8 cellular contexts compared by ENCODE assay signal in genomic region chr19:40799558-40800338, GRCh38. TPM values are rescaled to one million over a fixed set of nuclear protein-coding genes. Genes with fewer than 3 reads are reported as not detected.
A peak's percentile ranks its signal among the peaks of the same experiment; 100 is the strongest.
DNase-seq lines count a peak whose midpoint lies in the region; ATAC-seq and TF ChIP-seq lines count a peak whose summit lies in the region.

No MANE protein-coding gene starts in this region.

- peaks cover 0 to 12% (median 0%) of the 10 kb centered on the region in 3 donors for H3K36me3 ChIP-seq in Peyer's patch
- H3K36me3 ChIP-seq in mesodermal cell (ENCODE audit: control insufficient read depth, insufficient read depth, low read length): peaks cover 48% of the 10 kb centered on the region
- H3K36me3 ChIP-seq in upper lobe of right lung: peaks cover 31% of the 10 kb centered on the region

- H3K9me3 ChIP-seq in Peyer's patch: no peaks in the 10 kb centered on the region
- no peaks in the 10 kb centered on the region for H3K9me3 ChIP-seq in mesodermal cell (ENCODE audit: control insufficient read depth, low read length)
- H3K9me3 ChIP-seq in upper lobe of right lung: no peaks in the 10 kb centered on the region

- H3K4me3 ChIP-seq in Peyer's patch (peak overlapping the region; percentile 95 to 98 (median 97)), dorsolateral prefrontal cortex (peak overlapping the region; percentile 62 to 99 (median 93)), mesodermal cell (ENCODE audit: extremely low read depth, insufficient read depth, low read length, poor library complexity, severe bottlenecking) (peak overlapping the region; percentile 73), upper lobe of right lung (peak overlapping the region; percentile 96)

- TF ChIP-seq CTCF in Peyer's patch (IDR thresholded peaks at IDR 0.05) (no peak), dorsolateral prefrontal cortex (IDR thresholded peaks at IDR 0.05 in 54 of 56, conservative IDR thresholded peaks at IDR 0.05 in 2 of 56; ENCODE audit: low read depth in 1 of 56, partially characterized antibody in 56 of 56) (peak in 1 of 56 donors; percentile 9), upper lobe of right lung (IDR thresholded peaks at IDR 0.05) (no peak)

- H3K4me1 ChIP-seq in Peyer's patch (peaks cover 24 to 56% (median 49%) of the 10 kb centered on the region in 4 donors), mesodermal cell (ENCODE audit: control insufficient read depth, insufficient read depth, low read length, poor library complexity, severe bottlenecking) (peaks cover 45% of the 10 kb centered on the region), upper lobe of right lung (peaks cover 56% of the 10 kb centered on the region)

- intact Hi-C loops in dorsolateral prefrontal cortex (cut with DNase I) (loop anchor here (1.0 to 5.0 kb wide), 7 partner anchors 21 to 463 kb away; partner anchors contain the start of genes ACTMAP (in 2 of the 2), SNRPA (in 2 of the 2), COQ8B (in 1 of the 2) and ITPKC (in 1 of the 2)), upper lobe of right lung (cut with DNase I) (no loop called here)

- TF ChIP-seq POLR2A in Peyer's patch (IDR thresholded peaks at IDR 0.05): no peak

- peak; percentile 40 for DNase-seq in activated CD4-positive, alpha-beta T cell treated with anti-CD3 and anti-CD28 coated beads for 48 hours
- DNase-seq in activated CD4-positive, alpha-beta T cell treated with anti-CD3 and anti-CD28 coated beads for 1 hour: no peak
- DNase-seq in Peyer's patch (peak in 2 of 3 donors; percentile 43 to 69), dorsolateral prefrontal cortex (peak in 1 of 10 donors; percentile 58), upper lobe of right lung (peak; percentile 86), HK-2 (ENCODE audit: unreplicated experiment) (no peak)

- H3K27me3 ChIP-seq in Peyer's patch (no peaks in the 10 kb centered on the region), dorsolateral prefrontal cortex (no peaks in the 10 kb centered on the region), upper lobe of right lung (no peaks in the 10 kb centered on the region)

- 4% methylated on average over 32 to 40 of the region's 40 CpGs for WGBS in mesodermal cell (ENCODE audit: insufficient coverage in 2 of 2), 2 experiments

- H3K27ac ChIP-seq in Peyer's patch (peak overlapping the region; percentile 97 to 98 (median 98)), dorsolateral prefrontal cortex (peak overlapping the region; percentile 66 to 99 (median 96)), mesodermal cell (ENCODE audit: low read depth, low read length, severe bottlenecking) (peak overlapping the region; percentile 84), upper lobe of right lung (peak overlapping the region; percentile 92)

- peak; percentile 6 for ATAC-seq in upper lobe of right lung
- no peak for ATAC-seq in GM19351 (IDR thresholded peaks at IDR 0.05; ENCODE audit: unreplicated experiment)

RNA-seq across cellular contexts. Expression of gene EGLN2, which starts 0.8 kb away (rescaled TPM):
- 10 to 100 TPM; 75.8 to 96.6 (median 88.1) TPM for total RNA-seq in Peyer's patch
- 100 to 1,000 TPM in 69 of 120 experiments, 10 to 100 TPM in 51; 73.7 to 138 (median 102) TPM for total RNA-seq in dorsolateral prefrontal cortex
- polyA plus RNA-seq in mesodermal cell (2013, experiment 1 of 2): 56.7 TPM
- 46.4 TPM for polyA plus RNA-seq in mesodermal cell (2013, experiment 2 of 2)
- total RNA-seq in upper lobe of right lung: 173 TPM

RNA-seq across cellular contexts. Expression of gene RAB4B, which starts 21.7 kb away (rescaled TPM):
- 10 to 100 TPM; 14.9 to 71.2 (median 51.3) TPM for total RNA-seq in Peyer's patch
- 100 to 1,000 TPM in 6 of 120 experiments, 10 to 100 TPM in 114; 42.2 to 113 (median 77.4) TPM for total RNA-seq in dorsolateral prefrontal cortex
- 35.6 TPM for polyA plus RNA-seq in mesodermal cell (2013, experiment 1 of 2)
- polyA plus RNA-seq in mesodermal cell (2013, experiment 2 of 2): 30.4 TPM
- total RNA-seq in upper lobe of right lung: 45.4 TPM

RNA-seq across cellular contexts. Expression of gene MIA, which starts 24.4 kb away (rescaled TPM):
- 1 to 10 TPM in 1 of 4 donors, not detected in 3; 4.0 TPM for total RNA-seq in Peyer's patch
- total RNA-seq in dorsolateral prefrontal cortex: 10 to 100 TPM in 4 of 120 experiments, 1 to 10 TPM in 53, not detected in 63; 1.4 to 14.0 (median 2.9) TPM
- 1.5 TPM for polyA plus RNA-seq in mesodermal cell (2013, experiment 1 of 2)
- 3.5 TPM for polyA plus RNA-seq in mesodermal cell (2013, experiment 2 of 2)
- total RNA-seq in upper lobe of right lung: not detected

RNA-seq across cellular contexts. Expression of gene SNRPA, which starts 48.7 kb away (rescaled TPM):
- 100 to 1,000 TPM in 1 of 4 donors, 10 to 100 TPM in 3; 44.5 to 104 (median 72.1) TPM for total RNA-seq in Peyer's patch
- total RNA-seq in dorsolateral prefrontal cortex: 10 to 100 TPM; 22.7 to 66.6 (median 39.6) TPM
- 157 TPM for polyA plus RNA-seq in mesodermal cell (2013, experiment 1 of 2)
- polyA plus RNA-seq in mesodermal cell (2013, experiment 2 of 2): 138 TPM
- total RNA-seq in upper lobe of right lung: 51.7 TPM

RNA-seq across cellular contexts. Expression of gene ACTMAP, which starts 49.5 kb away (rescaled TPM):
- total RNA-seq in Peyer's patch (10 to 100 TPM in 3 of 4 donors, 1 to 10 TPM in 1; 7.4 to 33.0 (median 21.6) TPM), dorsolateral prefrontal cortex (10 to 100 TPM in 5 of 120 experiments, 1 to 10 TPM in 115; 1.4 to 15.4 (median 5.6) TPM), upper lobe of right lung (18.5 TPM)
- 17.0 TPM for polyA plus RNA-seq in mesodermal cell (2013, experiment 1 of 2)
- 18.0 TPM for polyA plus RNA-seq in mesodermal cell (2013, experiment 2 of 2)

Comparison
In these comparisons a context has a peak if more than half of its experiments do, and no peak if none do; other contexts are left out.
1. DNase-seq: peak in activated CD4-positive, alpha-beta T cell treated with anti-CD3 and anti-CD28 coated beads for 48 hours (single experiment), Peyer's patch (2 of 3) and upper lobe of right lung (single experiment); none in activated CD4-positive, alpha-beta T cell treated with anti-CD3 and anti-CD28 coated beads for 1 hour (single experiment) and HK-2 (single experiment).
2. Peak in every context shown above with its lines, with median percentiles within 50 percentile points of each other: H3K27ac ChIP-seq and H3K4me3 ChIP-seq.